In genomic region chr5:133051117-133051546, GRCh38 we compare ENCODE assay signal across 8 cellular contexts. TPM values are rescaled to one million over a fixed set of nuclear protein-coding genes. Genes with fewer than 3 reads are reported as not detected.
A peak's percentile ranks its signal among the peaks of the same experiment; 100 is the strongest.
DNase-seq lines count a peak whose midpoint lies in the region; ATAC-seq and TF ChIP-seq lines count a peak whose summit lies in the region.

No MANE protein-coding gene starts in this region.

- peaks cover 12% of the 10 kb centered on the region for H3K36me3 Mint-ChIP-seq in WTC11
- H3K36me3 Mint-ChIP-seq in glutamatergic neuron (ENCODE audit: unreplicated experiment) = no peaks in the 10 kb centered on the region

- peaks cover 8% of the 10 kb centered on the region for H3K9me3 Mint-ChIP-seq in WTC11
- peaks cover 7% of the 10 kb centered on the region for H3K9me3 Mint-ChIP-seq in glutamatergic neuron (ENCODE audit: unreplicated experiment)

- CTCF ChIA-PET in WTC11 (lab: Charles Lee) = interaction anchor here (1.0 to 1.5 kb wide), 4 partner anchors 19 to 945 kb away, joined by 3 to 4 read pairs (median 4); no protein-coding TSS in a partner anchor

- intact Hi-C loops in Right ventricle myocardium inferior (cut with DNase I) = loop anchor here (2.0 kb wide), 1 partner anchor 88 kb away; the partner anchor contains the start of gene AFF4
- intact Hi-C loops in cardiac septum (cut with DNase I) = loop anchor here (1.0 to 5.0 kb wide), 3 partner anchors 25 to 184 kb away; partner anchors contain the start of genes AFF4, GDF9, UQCRQ and ZCCHC10
- intact Hi-C loops in sciatic nerve (cut with DNase I) = no loop called here

- ATAC-seq in Right ventricle myocardium inferior (peak; percentile 1), WTC11 (no peak), sciatic nerve (peak; percentile 3)

- peak overlapping the region; percentile 89 for H3K4me3 Mint-ChIP-seq in WTC11
- H3K4me3 Mint-ChIP-seq in glutamatergic neuron (ENCODE audit: unreplicated experiment) = peak overlapping the region; percentile 89

- H3K27me3 Mint-ChIP-seq in WTC11 (ENCODE audit: low read depth) = no peaks in the 10 kb centered on the region
- peaks cover 6% of the 10 kb centered on the region for H3K27me3 Mint-ChIP-seq in glutamatergic neuron (ENCODE audit: unreplicated experiment)

- TF ChIP-seq CTCF in WTC11 (IDR thresholded peaks at IDR 0.05) = no peak
- TF ChIP-seq CTCF in glutamatergic neuron (IDR thresholded peaks at IDR 0.05; ENCODE audit: partially characterized antibody, unreplicated experiment) = no peak

- DNase-seq in Right ventricle myocardium inferior (ENCODE audit: missing footprints) (no peak), cardiac septum (ENCODE audit: low spot score) (no peak), WTC11 (ENCODE audit: low spot score) (no peak), glutamatergic neuron (no peak), sciatic nerve (ENCODE audit: low spot score) (no peak), GM03348 (ENCODE audit: low spot score) (no peak), activated gamma-delta T cell (lab: John Stamatoyannopoulos, UW) (no peak), RPMI8226 (no peak)

- H3K27ac Mint-ChIP-seq in WTC11 = peak overlapping the region; percentile 100
- peak overlapping the region; percentile 92 for H3K27ac Mint-ChIP-seq in glutamatergic neuron (ENCODE audit: unreplicated experiment)

- POLR2A ChIA-PET in WTC11 (lab: Charles Lee) = interaction anchor here (1.0 to 2.2 kb wide), 11 partner anchors 8 to 228 kb away, joined by 3 to 22 read pairs (median 5); partner anchors contain the start of gene AFF4

- H3K4me1 Mint-ChIP-seq in WTC11 = peaks cover 48% of the 10 kb centered on the region
- peaks cover 7% of the 10 kb centered on the region for H3K4me1 Mint-ChIP-seq in glutamatergic neuron (ENCODE audit: low read depth, unreplicated experiment)

TF ChIP-seq in WTC11, 78 proteins besides CTCF, POLR2A, EP300 and RAD21:
- TF ChIP-seq ZNF219 (CRISPR knock-in tag; IDR thresholded peaks at IDR 0.05; ENCODE audit: borderline replicate concordance) (no peak), ZNF532 (CRISPR knock-in tag; IDR thresholded peaks at IDR 0.05; ENCODE audit: borderline replicate concordance) (0 out of 2 replicates have a peak, but pooled peaks have one; percentile 25), TCF7 (CRISPR knock-in tag; IDR thresholded peaks at IDR 0.05; ENCODE audit: low read depth) (no peak)

RNA-seq across cellular contexts. Expression of gene HSPA4, which starts 0.7 kb away (rescaled TPM):
- total RNA-seq in Right ventricle myocardium inferior (77.4 TPM), cardiac septum (142 TPM), WTC11 (2021) (316 to 363 TPM (median 335 TPM) in 3 replicates), glutamatergic neuron (ENCODE audit: unreplicated experiment) (96.6 TPM), sciatic nerve (65.0 TPM)

RNA-seq across cellular contexts. Expression of gene ZCCHC10, which starts 24.8 kb away (rescaled TPM):
- 18.4 TPM for total RNA-seq in Right ventricle myocardium inferior
- 19.9 TPM for total RNA-seq in cardiac septum
- total RNA-seq in WTC11 (2021) = 22.9 to 24.2 TPM (median 24.2 TPM) in 3 replicates
- 26.1 TPM for total RNA-seq in glutamatergic neuron (ENCODE audit: unreplicated experiment)
- total RNA-seq in sciatic nerve = 15.0 TPM
